8 cellular contexts compared by ENCODE assay signal in the genomic region with DNA sequence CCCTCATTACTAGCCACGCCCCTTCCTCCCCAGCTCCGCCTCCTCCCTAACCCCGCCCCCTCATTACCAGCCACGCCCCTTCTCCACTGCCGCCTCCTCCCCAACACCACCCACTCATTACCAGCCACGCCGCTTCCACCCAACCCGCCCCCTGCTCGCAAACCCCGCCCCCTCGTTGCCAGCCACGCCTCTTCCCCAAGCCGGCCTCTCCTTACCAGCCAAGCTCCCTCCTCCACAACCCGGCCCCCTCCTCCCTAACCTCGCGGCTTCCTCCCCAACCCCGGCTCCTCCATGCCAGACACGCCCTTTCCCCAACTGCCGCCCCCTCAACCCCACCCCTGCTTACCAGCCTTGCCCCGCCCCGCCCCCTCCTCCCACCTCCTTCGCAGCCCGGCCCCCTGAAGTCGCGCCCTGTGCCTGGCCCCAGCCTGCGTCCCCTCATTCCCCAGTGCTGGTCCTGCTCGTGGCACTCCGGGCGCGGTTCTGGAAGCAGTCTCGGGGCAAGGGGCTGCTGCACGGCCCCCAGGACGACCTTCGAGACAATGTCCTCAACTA. TPM values are rescaled to one million over a fixed set of nuclear protein-coding genes. Genes with fewer than 3 reads are reported as not detected.
DNase-seq lines count a peak whose midpoint lies in the region; ATAC-seq and TF ChIP-seq lines count a peak whose summit lies in the region.

No MANE protein-coding gene starts in this region.

- H3K4me3 ChIP-seq in mucosa of descending colon, result no peak overlapping the region

- DNase-seq in activated effector memory CD4-positive, alpha-beta T cell treated with anti-CD3 and anti-CD28 coated beads, Interleukin-2, amount 50 U/mL, for 16 hours, result peak; percentile 80
- DNase-seq in activated effector memory CD4-positive, alpha-beta T cell treated with Interleukin-2 at 50 U/mL for 16 hours, result no peak
- DNase-seq in RKO (ENCODE audit: low spot score) (peak; percentile 75), cerebellar cortex (ENCODE audit: low spot score) (peak; percentile 64), mucosa of descending colon (peak in 2 of 3 donors; percentile 65 to 82), NCI-H2171 (lab: John Stamatoyannopoulos, UW) (no peak)

- H3K36me3 ChIP-seq in mucosa of descending colon (ENCODE audit: low read depth), result no peaks in the 10 kb centered on the region

- TF ChIP-seq CTCF in mucosa of descending colon (IDR thresholded peaks at IDR 0.05), result no peak

- no peaks in the 10 kb centered on the region for H3K9me3 ChIP-seq in mucosa of descending colon

- intact Hi-C loops in mucosa of descending colon (cut with DNase I, micrococcal nuclease), result no loop called here

- no peaks in the 10 kb centered on the region for H3K4me1 ChIP-seq in mucosa of descending colon (ENCODE audit: low read depth)

- ATAC-seq in mucosa of descending colon (peak; percentile 64), HG03469 (IDR thresholded peaks at IDR 0.05; ENCODE audit: unreplicated experiment) (no peak), GM21423 (IDR thresholded peaks at IDR 0.05; ENCODE audit: unreplicated experiment) (no peak)

RNA-seq across cellular contexts. Expression of gene SLC22A31, which starts 7.2 kb away (rescaled TPM):
- 1 to 10 TPM in 2 of 3 donors, under 1 TPM in 1; 0.35 to 1.8 (median 1.1) TPM for total RNA-seq in mucosa of descending colon

RNA-seq across cellular contexts. Expression of gene CDH15, which starts 21.6 kb away (rescaled TPM):
- total RNA-seq in mucosa of descending colon, result not detected

RNA-seq across cellular contexts. Expression of gene ZNF778, which starts 24.4 kb away (rescaled TPM):
- 1 to 10 TPM; 4.7 to 8.8 (median 7.2) TPM for total RNA-seq in mucosa of descending colon

Comparison
In these comparisons a context has a peak if more than half of its experiments do, and no peak if none do; other contexts are left out.
1. DNase-seq: peak in activated effector memory CD4-positive, alpha-beta T cell treated with anti-CD3 and anti-CD28 coated beads, Interleukin-2, amount 50 U/mL, for 16 hours (single experiment), RKO (single experiment), cerebellar cortex (single experiment) and mucosa of descending colon (2 of 3); none in activated effector memory CD4-positive, alpha-beta T cell treated with Interleukin-2 at 50 U/mL for 16 hours (single experiment) and NCI-H2171 (single experiment).